In genomic region chr3:157239082-157239704, GRCh38 we compare ENCODE assay signal across 8 cellular contexts.
DNase-seq lines count a peak whose midpoint lies in the region; ATAC-seq and FAIRE-seq lines count a peak whose summit lies in the region.

No MANE protein-coding gene starts in this region.

- FAIRE-seq in G401.6 (lab: Jason Lieb, UNC), result peak; percentile 8

- intact Hi-C loops in activated naive CD4-positive, alpha-beta T cell treated with anti-CD3 and anti-CD28 coated beads for 36 hours (cut with micrococcal nuclease), result loop anchor here (1.0 to 10.0 kb wide), 8 partner anchors 35 to 1088 kb away; partner anchors contain the start of genes CCNL1 and TIPARP
- intact Hi-C loops in cardiac septum (cut with DNase I), result no loop called here

- no peaks in the 10 kb centered on the region for H3K9me3 Mint-ChIP-seq in activated naive CD4-positive, alpha-beta T cell treated with anti-CD3 and anti-CD28 coated beads for 36 hours

- peaks cover 1% of the 10 kb centered on the region for H3K36me3 Mint-ChIP-seq in activated naive CD4-positive, alpha-beta T cell treated with anti-CD3 and anti-CD28 coated beads for 36 hours (ENCODE audit: low read depth)

- ATAC-seq in GM21576 (IDR thresholded peaks at IDR 0.05; ENCODE audit: unreplicated experiment), result peak; percentile 100

- no peak overlapping the region for H3K27ac Mint-ChIP-seq in activated naive CD4-positive, alpha-beta T cell treated with anti-CD3 and anti-CD28 coated beads for 36 hours

- DNase-seq in HuH-7 (ENCODE audit: low spot score) (peak; percentile 43), SHP77 treated with DMSO at 0.1 percent for 48 hours (lab: John Stamatoyannopoulos, UW) (peak; percentile 32), cardiac septum (ENCODE audit: low spot score) (peak; percentile 82), renal cortical epithelial cell (ENCODE audit: low read depth) (peak; percentile 51), NCI-H2171 (lab: John Stamatoyannopoulos, UW) (no peak)
- DNase-seq in activated naive CD4-positive, alpha-beta T cell treated with anti-CD3 and anti-CD28 coated beads for 36 hours, result peak; percentile 88

- no peak overlapping the region for H3K4me3 Mint-ChIP-seq in activated naive CD4-positive, alpha-beta T cell treated with anti-CD3 and anti-CD28 coated beads for 36 hours

- peaks cover 2% of the 10 kb centered on the region for H3K4me1 Mint-ChIP-seq in activated naive CD4-positive, alpha-beta T cell treated with anti-CD3 and anti-CD28 coated beads for 36 hours (ENCODE audit: low read depth)

- CTCF ChIA-PET in activated naive CD4-positive, alpha-beta T cell treated with anti-CD3 and anti-CD28 coated beads for 36 hours (lab: Charles Lee), result interaction anchor here (1.2 to 2.8 kb wide), 4 partner anchors 16 to 101 kb away, joined by 3 to 13 read pairs (median 7); no protein-coding TSS in a partner anchor

- no peaks in the 10 kb centered on the region for H3K27me3 Mint-ChIP-seq in activated naive CD4-positive, alpha-beta T cell treated with anti-CD3 and anti-CD28 coated beads for 36 hours (ENCODE audit: low read depth)
